ENCODE assay signal across 16 cellular contexts in the genomic region with DNA sequence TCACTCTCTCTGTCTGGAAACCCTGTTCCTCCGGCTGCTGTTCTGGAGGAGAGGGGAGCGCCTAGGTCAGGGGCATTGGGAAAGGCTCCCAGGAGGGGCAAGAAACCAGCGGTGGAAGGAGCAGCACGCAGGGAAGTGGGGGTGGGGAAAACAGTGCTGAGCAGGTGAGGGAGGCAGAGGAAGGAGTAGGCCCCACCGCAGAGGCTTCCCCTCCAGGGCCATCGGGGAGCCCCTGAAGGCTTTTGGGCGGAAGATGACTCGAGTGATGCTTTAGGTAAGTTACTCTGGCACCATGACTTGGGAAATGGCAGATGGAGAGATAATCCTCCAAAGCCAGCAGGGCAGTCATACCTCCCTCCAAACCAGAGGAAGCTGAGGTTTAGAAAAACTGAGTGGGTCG.
DNase-seq lines count a peak whose midpoint lies in the region; ATAC-seq, FAIRE-seq and TF ChIP-seq lines count a peak whose summit lies in the region.
"Had no signal": no experiment of that assay in that cellular context is flagged by ENCODE, and none has a peak within 500 bp of the region (broad histone marks: within the 10 kb centered on the region; RNA-seq: fewer than 3 reads in every experiment).

No MANE protein-coding gene starts in this region.

- CTCF ChIA-PET in A549 (lab: Yijun Ruan, JAX): interaction anchor here (1.3 to 13.7 kb wide), 5 partner anchors 8 to 307 kb away, joined by 3 to 105 read pairs (median 18); no protein-coding TSS in a partner anchor

- H3K9me3 ChIP-seq in A549: no peaks in the 10 kb centered on the region

- H3K4me2 ChIP-seq in A549: no peak overlapping the region

- peaks cover 39% of the 10 kb centered on the region for H3K4me1 Mint-ChIP-seq in activated T-helper 17 cell treated with anti-CD3 and anti-CD28 coated beads, Interleukin-2, amount 50 U/mL, for 72 hours
- H3K4me1 Mint-ChIP-seq in naive thymus-derived CD8-positive, alpha-beta T cell: peaks cover 31 to 63% (median 53%) of the 10 kb centered on the region in 4 donors

- no peak for TF ChIP-seq RAD21 in A549 (conservative IDR thresholded peaks at IDR 0.05 in 1 of 2, IDR thresholded peaks at IDR 0.05 in 1 of 2)

- no peak overlapping the region for H3K4me3 ChIP-seq in A549

- POLR2A ChIA-PET in A549 (lab: Yijun Ruan, JAX): no interaction called here
- POLR2A ChIA-PET in naive thymus-derived CD8-positive, alpha-beta T cell (lab: Charles Lee): no interaction called here

- WGBS in A549 (ENCODE audit: missing lambda C conversion rate): 97% methylated on average over 9 of the region's 9 CpGs

- no peaks in the 10 kb centered on the region for H3K9me3 Mint-ChIP-seq in activated T-helper 17 cell treated with anti-CD3 and anti-CD28 coated beads, Interleukin-2, amount 50 U/mL, for 72 hours
- no peaks in the 10 kb centered on the region for H3K9me3 Mint-ChIP-seq in naive thymus-derived CD8-positive, alpha-beta T cell

- H3K27ac ChIP-seq in A549: peak overlapping the region; percentile 94 to 95
- H3K27ac ChIP-seq: RWPE1 had no signal

- H3K4me3 Mint-ChIP-seq in activated T-helper 17 cell treated with anti-CD3 and anti-CD28 coated beads, Interleukin-2, amount 50 U/mL, for 72 hours: no peak overlapping the region
- H3K4me3 Mint-ChIP-seq in naive thymus-derived CD8-positive, alpha-beta T cell: peak overlapping the region in 8 of 10 donors; percentile 20 to 55 (median 43)

- peak overlapping the region; percentile 56 for H3K27ac Mint-ChIP-seq in activated T-helper 17 cell treated with anti-CD3 and anti-CD28 coated beads, Interleukin-2, amount 50 U/mL, for 72 hours
- H3K27ac Mint-ChIP-seq in naive thymus-derived CD8-positive, alpha-beta T cell: peak overlapping the region; percentile 4 to 99 (median 80)

- no peaks in the 10 kb centered on the region for H3K36me3 Mint-ChIP-seq in activated T-helper 17 cell treated with anti-CD3 and anti-CD28 coated beads, Interleukin-2, amount 50 U/mL, for 72 hours (ENCODE audit: low read depth)
- H3K36me3 Mint-ChIP-seq in naive thymus-derived CD8-positive, alpha-beta T cell: no peaks in the 10 kb centered on the region

- no peak for DNase-seq in A549 (ENCODE audit: low read depth in 1 of 2, low spot score in 1 of 2)
- peak in 2 of 10 donors; percentile 15 to 35 for DNase-seq in naive thymus-derived CD8-positive, alpha-beta T cell
- DNase-seq in RKO (ENCODE audit: low spot score): no peak
- DNase-seq: amniotic stem cell, cortex of kidney, H7, NCI-H1092 treated with DMSO at 0.1 percent for 48 hours, NCI-H446, T-helper 9 cell had no signal

- peaks cover 70% of the 10 kb centered on the region for H3K4me1 ChIP-seq in A549

- no peak for TF ChIP-seq POLR2A in A549 (IDR thresholded peaks at IDR 0.05; ENCODE audit: low read length)

- ATAC-seq in A549: no peak
- ATAC-seq in GM18502 (IDR thresholded peaks at IDR 0.05; ENCODE audit: poor library complexity, unreplicated experiment): peak; percentile 1
- no peak for ATAC-seq in activated T-helper 17 cell treated with anti-CD3 and anti-CD28 coated beads, Interleukin-2, amount 50 U/mL, for 72 hours (replicated peaks)
- no peak for ATAC-seq in naive thymus-derived CD8-positive, alpha-beta T cell
- no peak for ATAC-seq in HG02759 (IDR thresholded peaks at IDR 0.05; ENCODE audit: unreplicated experiment)
- ATAC-seq in HG02885 (IDR thresholded peaks at IDR 0.05; ENCODE audit: poor library complexity, unreplicated experiment): no peak
- ATAC-seq in GM21526 (IDR thresholded peaks at IDR 0.05; ENCODE audit: low FRiP score, unreplicated experiment): no peak

- no peaks in the 10 kb centered on the region for H3K27me3 Mint-ChIP-seq in activated T-helper 17 cell treated with anti-CD3 and anti-CD28 coated beads, Interleukin-2, amount 50 U/mL, for 72 hours
- H3K27me3 Mint-ChIP-seq in naive thymus-derived CD8-positive, alpha-beta T cell: no peaks in the 10 kb centered on the region

- TF ChIP-seq CTCF in A549 (IDR thresholded peaks at IDR 0.05): no peak

- no peak for TF ChIP-seq EP300 in A549 (IDR thresholded peaks at IDR 0.05)

- FAIRE-seq in A549 (lab: Jason Lieb, UNC): no peak
- FAIRE-seq: HTR-8/SVneo had no signal

TF ChIP-seq in A549, 52 proteins besides CTCF, POLR2A, EP300 and RAD21:
- TF ChIP-seq ZNF302 (CRISPR knock-in tag; IDR thresholded peaks at IDR 0.05): no peak
- no peak for TF ChIP-seq CBX2 (IDR thresholded peaks at IDR 0.05; ENCODE audit: borderline replicate concordance, low read depth)
- TF ChIP-seq TFCP2L1 (CRISPR knock-in tag; IDR thresholded peaks at IDR 0.05): no peak
- TF ChIP-seq PHF8 (IDR thresholded peaks at IDR 0.05; ENCODE audit: borderline replicate concordance, low read depth): no peak
- no peak for TF ChIP-seq EHF (CRISPR knock-in tag; IDR thresholded peaks at IDR 0.05)
- TF ChIP-seq HOXA7 (CRISPR knock-in tag; IDR thresholded peaks at IDR 0.05): no peak
- no peak for TF ChIP-seq MAFK (IDR thresholded peaks at IDR 0.05; ENCODE audit: partially characterized antibody)
- no peak for TF ChIP-seq CEBPB (IDR thresholded peaks at IDR 0.05)
- TF ChIP-seq, protein P1, sequence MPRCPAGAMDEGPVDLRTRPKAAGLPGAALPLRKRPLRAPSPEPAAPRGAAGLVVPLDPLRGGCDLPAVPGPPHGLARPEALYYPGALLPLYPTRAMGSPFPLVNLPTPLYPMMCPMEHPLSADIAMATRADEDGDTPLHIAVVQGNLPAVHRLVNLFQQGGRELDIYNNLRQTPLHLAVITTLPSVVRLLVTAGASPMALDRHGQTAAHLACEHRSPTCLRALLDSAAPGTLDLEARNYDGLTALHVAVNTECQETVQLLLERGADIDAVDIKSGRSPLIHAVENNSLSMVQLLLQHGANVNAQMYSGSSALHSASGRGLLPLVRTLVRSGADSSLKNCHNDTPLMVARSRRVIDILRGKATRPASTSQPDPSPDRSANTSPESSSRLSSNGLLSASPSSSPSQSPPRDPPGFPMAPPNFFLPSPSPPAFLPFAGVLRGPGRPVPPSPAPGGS (IDR thresholded peaks at IDR 0.05): no peak
- TF ChIP-seq GATA3 (IDR thresholded peaks at IDR 0.05; ENCODE audit: borderline replicate concordance): no peak
- no peak for TF ChIP-seq NFE2L2 (conservative IDR thresholded peaks at IDR 0.05; ENCODE audit: low read length)
- TF ChIP-seq, protein P2, sequence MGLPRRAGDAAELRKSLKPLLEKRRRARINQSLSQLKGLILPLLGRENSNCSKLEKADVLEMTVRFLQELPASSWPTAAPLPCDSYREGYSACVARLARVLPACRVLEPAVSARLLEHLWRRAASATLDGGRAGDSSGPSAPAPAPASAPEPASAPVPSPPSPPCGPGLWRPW (IDR thresholded peaks at IDR 0.05): no peak
- no peak for TF ChIP-seq FOSL2 (IDR thresholded peaks at IDR 0.05)
- TF ChIP-seq FOSL2 (CRISPR knock-in tag; IDR thresholded peaks at IDR 0.05): no peak
- TF ChIP-seq CBX8 (IDR thresholded peaks at IDR 0.05): no peak
- no peak for TF ChIP-seq HOXB13 (CRISPR knock-in tag; IDR thresholded peaks at IDR 0.05; ENCODE audit: low read depth)
- TF ChIP-seq, protein P3, sequence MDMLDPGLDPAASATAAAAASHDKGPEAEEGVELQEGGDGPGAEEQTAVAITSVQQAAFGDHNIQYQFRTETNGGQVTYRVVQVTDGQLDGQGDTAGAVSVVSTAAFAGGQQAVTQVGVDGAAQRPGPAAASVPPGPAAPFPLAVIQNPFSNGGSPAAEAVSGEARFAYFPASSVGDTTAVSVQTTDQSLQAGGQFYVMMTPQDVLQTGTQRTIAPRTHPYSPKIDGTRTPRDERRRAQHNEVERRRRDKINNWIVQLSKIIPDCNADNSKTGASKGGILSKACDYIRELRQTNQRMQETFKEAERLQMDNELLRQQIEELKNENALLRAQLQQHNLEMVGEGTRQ (IDR thresholded peaks at IDR 0.05): no peak
- no peak for TF ChIP-seq HEYL (CRISPR knock-in tag; IDR thresholded peaks at IDR 0.05)
- no peak for TF ChIP-seq JUNB (IDR thresholded peaks at IDR 0.05)
- no peak for TF ChIP-seq HDAC2 (IDR thresholded peaks at IDR 0.05)
